In genomic region chr6:43636312-43636667, GRCh38 we compare ENCODE assay signal across 8 cellular contexts. TPM values are rescaled to one million over a fixed set of nuclear protein-coding genes. Genes with fewer than 3 reads are reported as not detected.
DNase-seq lines count a peak whose midpoint lies in the region; ATAC-seq and TF ChIP-seq lines count a peak whose summit lies in the region.

No MANE protein-coding gene starts in this region.

- H2AFZ ChIP-seq in smooth muscle cell (ENCODE audit: low read depth): peak overlapping the region; percentile 77

- WGBS in smooth muscle cell (ENCODE audit: low lambda C conversion rate): 45% methylated on average over 7 of the region's 7 CpGs

- H3K4me2 ChIP-seq in smooth muscle cell: peak overlapping the region; percentile 87

- peak; percentile 11 for ATAC-seq in HG03097 (IDR thresholded peaks at IDR 0.05; ENCODE audit: low FRiP score, unreplicated experiment)

- peak overlapping the region; percentile 96 to 98 (median 97) for H3K27ac Mint-ChIP-seq in CD4-positive, alpha-beta memory T cell
- peak overlapping the region; percentile 90 for H3K27ac Mint-ChIP-seq in activated T-helper 1 cell treated with anti-CD3 and anti-CD28 coated beads, Interleukin-12 subunit alpha, Interleukin-12 subunit beta, Interleukin-2, Interleukin-4 antibody, amounts not matched to agents 30 ng/mL and 10 ng/mL and 1 ng/mL, durations not matched to agents 14 hours and 24 hours and 36 hours

- no peaks in the 10 kb centered on the region for H3K27me3 ChIP-seq in CD4-positive, alpha-beta memory T cell (ENCODE audit: insufficient read depth, low read length)
- H3K27me3 ChIP-seq in smooth muscle cell (ENCODE audit: low read depth): no peaks in the 10 kb centered on the region

- peak overlapping the region; percentile 82 for H3K9ac ChIP-seq in smooth muscle cell (ENCODE audit: low read depth)

- POLR2A ChIA-PET in CD4-positive, alpha-beta memory T cell (lab: Charles Lee; ENCODE audit: partially characterized antibody): interaction anchor here (1.2 to 2.2 kb wide), 9 partner anchors 9 to 611 kb away, joined by 3 to 14 read pairs (median 6); partner anchors contain the start of genes HSP90AB1, MRPS18A, POLH and RSPH9
- POLR2A ChIA-PET in HEK293T (lab: Yijun Ruan, JAX): interaction anchor here (1.0 to 2.4 kb wide), 5 partner anchors 9 to 60 kb away, joined by 3 to 44 read pairs (median 10); partner anchors contain the start of genes POLH, RSPH9 and XPO5

- H3K9me3 Mint-ChIP-seq in CD4-positive, alpha-beta memory T cell: no peaks in the 10 kb centered on the region
- H3K9me3 Mint-ChIP-seq in activated T-helper 1 cell treated with anti-CD3 and anti-CD28 coated beads, Interleukin-12 subunit alpha, Interleukin-12 subunit beta, Interleukin-2, Interleukin-4 antibody, amounts not matched to agents 30 ng/mL and 10 ng/mL and 1 ng/mL, durations not matched to agents 14 hours and 24 hours and 36 hours: no peaks in the 10 kb centered on the region

- no peak for TF ChIP-seq CTCF in smooth muscle cell (IDR thresholded peaks at IDR 0.05; ENCODE audit: borderline replicate concordance, insufficient read depth, poor library complexity, severe bottlenecking)

- H3K4me3 Mint-ChIP-seq in CD4-positive, alpha-beta memory T cell: peak overlapping the region; percentile 93 to 100 (median 99)
- H3K4me3 Mint-ChIP-seq in activated T-helper 1 cell treated with anti-CD3 and anti-CD28 coated beads, Interleukin-12 subunit alpha, Interleukin-12 subunit beta, Interleukin-2, Interleukin-4 antibody, amounts not matched to agents 30 ng/mL and 10 ng/mL and 1 ng/mL, durations not matched to agents 14 hours and 24 hours and 36 hours: peak overlapping the region; percentile 94

- peaks cover 25 to 66% (median 39%) of the 10 kb centered on the region in 4 donors for H3K4me1 Mint-ChIP-seq in CD4-positive, alpha-beta memory T cell
- H3K4me1 Mint-ChIP-seq in activated T-helper 1 cell treated with anti-CD3 and anti-CD28 coated beads, Interleukin-12 subunit alpha, Interleukin-12 subunit beta, Interleukin-2, Interleukin-4 antibody, amounts not matched to agents 30 ng/mL and 10 ng/mL and 1 ng/mL, durations not matched to agents 14 hours and 24 hours and 36 hours (ENCODE audit: low read depth): peaks cover 48% of the 10 kb centered on the region

- H3K36me3 ChIP-seq in CD4-positive, alpha-beta memory T cell (ENCODE audit: insufficient read depth, low read length): peaks cover 21% of the 10 kb centered on the region
- no peaks in the 10 kb centered on the region for H3K36me3 ChIP-seq in smooth muscle cell (ENCODE audit: low read depth)

- peaks cover 49% of the 10 kb centered on the region for H3K4me1 ChIP-seq in CD4-positive, alpha-beta memory T cell (ENCODE audit: insufficient read depth, low read length)
- H3K4me1 ChIP-seq in smooth muscle cell (ENCODE audit: low read depth): peaks cover 21% of the 10 kb centered on the region

- no peaks in the 10 kb centered on the region for H3K27me3 Mint-ChIP-seq in CD4-positive, alpha-beta memory T cell
- H3K27me3 Mint-ChIP-seq in activated T-helper 1 cell treated with anti-CD3 and anti-CD28 coated beads, Interleukin-12 subunit alpha, Interleukin-12 subunit beta, Interleukin-2, Interleukin-4 antibody, amounts not matched to agents 30 ng/mL and 10 ng/mL and 1 ng/mL, durations not matched to agents 14 hours and 24 hours and 36 hours (ENCODE audit: insufficient read depth): no peaks in the 10 kb centered on the region

- peak overlapping the region; percentile 66 to 94 for H3K4me3 ChIP-seq in CD4-positive, alpha-beta memory T cell (ENCODE audit: low read length in 2 of 2)
- peak overlapping the region; percentile 84 for H3K4me3 ChIP-seq in smooth muscle cell

- DNase-seq in CD4-positive, alpha-beta memory T cell: peak in 2 of 5 donors; percentile 19 to 27
- DNase-seq in activated T-helper 1 cell treated with anti-CD3 and anti-CD28 coated beads, Interleukin-12 subunit alpha, Interleukin-12 subunit beta, Interleukin-2, Interleukin-4 antibody, amounts not matched to agents 30 ng/mL and 10 ng/mL and 1 ng/mL, durations not matched to agents 14 hours and 24 hours and 36 hours (ENCODE audit: low spot score): no peak
- DNase-seq in hepatic stellate cell (ENCODE audit: low spot score) (peak; percentile 19), smooth muscle cell (lab: John Stamatoyannopoulos, UW; ENCODE audit: unreplicated experiment) (no peak), middle frontal gyrus (ENCODE audit: extremely low spot score, low spot score) (no peak), NCI-H524 (lab: John Stamatoyannopoulos, UW) (no peak), HEK293T (ENCODE audit: extremely low spot score) (no peak)

- H4K20me1 ChIP-seq in smooth muscle cell (ENCODE audit: low read depth): peaks cover 28% of the 10 kb centered on the region

- H3K27ac ChIP-seq in CD4-positive, alpha-beta memory T cell (ENCODE audit: low read depth, low read length): peak overlapping the region; percentile 84
- H3K27ac ChIP-seq in smooth muscle cell (ENCODE audit: low read depth): peak overlapping the region; percentile 20

- intact Hi-C loops in CD4-positive, alpha-beta memory T cell (cut with micrococcal nuclease): loop anchor here (5.0 to 10.0 kb wide), 3 partner anchors 611 to 1901 kb away; partner anchors contain the start of genes HSP90AB1, TFEB and UBR2
- intact Hi-C loops in activated T-helper 1 cell treated with anti-CD3 and anti-CD28 coated beads, Interleukin-12 subunit alpha, Interleukin-12 subunit beta, Interleukin-2, Interleukin-4 antibody, amounts not matched to agents 30 ng/mL and 10 ng/mL and 1 ng/mL, durations not matched to agents 14 hours and 24 hours and 36 hours (cut with micrococcal nuclease): loop anchor here (2.0 to 10.0 kb wide), 2 partner anchors 51 to 1901 kb away; partner anchors contain the start of genes MRPS18A and TFEB

- peaks cover 18 to 36% of the 10 kb centered on the region in 2 donors for H3K36me3 Mint-ChIP-seq in CD4-positive, alpha-beta memory T cell
- H3K36me3 Mint-ChIP-seq in activated T-helper 1 cell treated with anti-CD3 and anti-CD28 coated beads, Interleukin-12 subunit alpha, Interleukin-12 subunit beta, Interleukin-2, Interleukin-4 antibody, amounts not matched to agents 30 ng/mL and 10 ng/mL and 1 ng/mL, durations not matched to agents 14 hours and 24 hours and 36 hours (ENCODE audit: low read depth): peaks cover 29% of the 10 kb centered on the region

- H3K79me2 ChIP-seq in smooth muscle cell (ENCODE audit: low read depth): peaks cover 42% of the 10 kb centered on the region

- H3K9me3 ChIP-seq in CD4-positive, alpha-beta memory T cell (ENCODE audit: control insufficient read depth in 1 of 2, low read length in 2 of 2): no peaks in the 10 kb centered on the region
- no peaks in the 10 kb centered on the region for H3K9me3 ChIP-seq in smooth muscle cell (replicated peaks; ENCODE audit: low read depth)

- CTCF ChIA-PET in CD4-positive, alpha-beta memory T cell (lab: Charles Lee; ENCODE audit: partially characterized antibody): interaction anchor here (0.8 to 3.0 kb wide), 4 partner anchors 10 to 438 kb away, joined by 3 to 17 read pairs (median 3); no protein-coding TSS in a partner anchor
- CTCF ChIA-PET in HEK293T (lab: Yijun Ruan, JAX): no interaction called here

- peaks cover 4% of the 10 kb centered on the region for H3F3A ChIP-seq in smooth muscle cell (ENCODE audit: low read depth)

TF ChIP-seq in HEK293T, 16 proteins besides CTCF, POLR2A, EP300 and RAD21 (continues in another document):
- TF ChIP-seq HDGF (IDR thresholded peaks at IDR 0.05; ENCODE audit: borderline replicate concordance): no peak
- no peak for TF ChIP-seq LEF1 (IDR thresholded peaks at IDR 0.05; ENCODE audit: borderline replicate concordance)
- no peak for TF ChIP-seq SUZ12 (IDR thresholded peaks at IDR 0.05)
- TF ChIP-seq SP1 (IDR thresholded peaks at IDR 0.05): no peak
- TF ChIP-seq TARDBP (IDR thresholded peaks at IDR 0.05): no peak
- TF ChIP-seq ELF4 (IDR thresholded peaks at IDR 0.05): no peak
- TF ChIP-seq ZNF384 (IDR thresholded peaks at IDR 0.05): no peak

RNA-seq across cellular contexts. Expression of gene MAD2L1BP, which starts 0.7 kb away (rescaled TPM):
- total RNA-seq in CD4-positive, alpha-beta memory T cell: 10 to 100 TPM; 31.7 to 33.0 TPM
- polyA plus RNA-seq in CD4-positive, alpha-beta memory T cell: 10 to 100 TPM; 23.6 to 25.1 TPM
- total RNA-seq in activated T-helper 1 cell treated with anti-CD3 and anti-CD28 coated beads, Interleukin-12 subunit alpha, Interleukin-12 subunit beta, Interleukin-2, Interleukin-4 antibody, amounts not matched to agents 30 ng/mL and 10 ng/mL and 1 ng/mL, durations not matched to agents 14 hours and 24 hours and 36 hours: 34.8 and 39.0 TPM in 2 replicates
- total RNA-seq in smooth muscle cell: 50.3 and 53.1 TPM in 2 replicates
- polyA plus RNA-seq in smooth muscle cell: 40.3 and 42.0 TPM in 2 replicates

RNA-seq across cellular contexts. Expression of gene GTPBP2, which starts 7.2 kb away (rescaled TPM):
- 10 to 100 TPM; 82.3 to 85.0 TPM for total RNA-seq in CD4-positive, alpha-beta memory T cell
- 1 to 10 TPM in 1 of 2 donors, under 1 TPM in 1; 0.83 to 3.7 TPM for polyA plus RNA-seq in CD4-positive, alpha-beta memory T cell
- 72.4 and 73.0 TPM in 2 replicates for total RNA-seq in activated T-helper 1 cell treated with anti-CD3 and anti-CD28 coated beads, Interleukin-12 subunit alpha, Interleukin-12 subunit beta, Interleukin-2, Interleukin-4 antibody, amounts not matched to agents 30 ng/mL and 10 ng/mL and 1 ng/mL, durations not matched to agents 14 hours and 24 hours and 36 hours
- 53.7 and 56.0 TPM in 2 replicates for total RNA-seq in smooth muscle cell
- polyA plus RNA-seq in smooth muscle cell: 18.3 and 23.4 TPM in 2 replicates

RNA-seq across cellular contexts. Expression of gene RSPH9, which starts 8.5 kb away (rescaled TPM):
- not detected for total RNA-seq in CD4-positive, alpha-beta memory T cell
- 1 to 10 TPM in 1 of 2 donors, under 1 TPM in 1; 0.71 to 1.3 TPM for polyA plus RNA-seq in CD4-positive, alpha-beta memory T cell
- total RNA-seq in activated T-helper 1 cell treated with anti-CD3 and anti-CD28 coated beads, Interleukin-12 subunit alpha, Interleukin-12 subunit beta, Interleukin-2, Interleukin-4 antibody, amounts not matched to agents 30 ng/mL and 10 ng/mL and 1 ng/mL, durations not matched to agents 14 hours and 24 hours and 36 hours: not detected in 2 replicates
- total RNA-seq in smooth muscle cell: 0.76 and 1.9 TPM in 2 replicates
- 2.5 and 3.4 TPM in 2 replicates for polyA plus RNA-seq in smooth muscle cell

RNA-seq across cellular contexts. Expression of gene MRPS18A, which starts 51.3 kb away (rescaled TPM):
- total RNA-seq in CD4-positive, alpha-beta memory T cell: 10 to 100 TPM; 31.3 to 32.4 TPM
- 10 to 100 TPM; 62.6 to 86.1 TPM for polyA plus RNA-seq in CD4-positive, alpha-beta memory T cell
- 55.0 and 55.9 TPM in 2 replicates for total RNA-seq in activated T-helper 1 cell treated with anti-CD3 and anti-CD28 coated beads, Interleukin-12 subunit alpha, Interleukin-12 subunit beta, Interleukin-2, Interleukin-4 antibody, amounts not matched to agents 30 ng/mL and 10 ng/mL and 1 ng/mL, durations not matched to agents 14 hours and 24 hours and 36 hours
- 30.9 and 40.4 TPM in 2 replicates for total RNA-seq in smooth muscle cell
- polyA plus RNA-seq in smooth muscle cell: 59.9 and 73.7 TPM in 2 replicates
